22 cellular contexts compared by ENCODE assay signal in genomic region chr4:28774344-28774743, GRCh38.
"Had no signal": no experiment of that assay in that cellular context is flagged by ENCODE, and none has a peak within 500 bp of the region (broad histone marks: within the 10 kb centered on the region; RNA-seq: fewer than 3 reads in every experiment).

No MANE protein-coding gene starts in this region.

- DNase-seq: activated CD4-positive, alpha-beta T cell treated with anti-CD3 and anti-CD28 coated beads, Interleukin-2, amount 10 ng/mL, durations not matched to agents 24 days and 14 days; activated CD4-positive, alpha-beta T cell treated with anti-CD3 and anti-CD28 coated beads, Interleukin-2, amount 50 U/mL, for 48 hours; activated CD4-positive, CD25-positive, alpha-beta regulatory T cell treated with anti-CD3 and anti-CD28 coated beads, Interleukin-2, amount 50 U/mL, for 72 hours; activated CD8-positive, alpha-beta memory T cell treated with anti-CD3 and anti-CD28 coated beads, Interleukin-2, amount 10 ng/mL, durations not matched to agents 7 days and 5 days; activated effector memory CD4-positive, alpha-beta T cell treated with anti-CD3 and anti-CD28 coated beads, Interleukin-2, amount 50 U/mL, for 16 hours; activated naive CD4-positive, alpha-beta T cell treated with Interleukin-2 at 50 U/mL for 16 hours; activated T-cell treated with anti-CD3 and anti-CD28 coated beads, Interleukin-2, amount 50 U/mL, for 24 hours; caudate nucleus; MM.1S; NCI-H1105; NCI-H1436; NCI-H187; NCI-H2171; NCI-H2227 treated with DMSO at 0.1 percent for 48 hours; NCI-H526; NCI-H774; PC-3; SIG-M5; T-helper 17 cell; T-helper 9 cell had no signal

- H3K4me1 Mint-ChIP-seq: activated CD4-positive, alpha-beta T cell treated with anti-CD3 and anti-CD28 coated beads, Interleukin-2, amount 10 ng/mL, durations not matched to agents 24 days and 14 days; activated CD8-positive, alpha-beta memory T cell treated with anti-CD3 and anti-CD28 coated beads, Interleukin-2, amount 10 ng/mL, durations not matched to agents 7 days and 5 days; T-helper 17 cell had no signal

- H3K27ac Mint-ChIP-seq: activated CD4-positive, alpha-beta T cell treated with anti-CD3 and anti-CD28 coated beads, Interleukin-2, amount 10 ng/mL, durations not matched to agents 24 days and 14 days; activated CD8-positive, alpha-beta memory T cell treated with anti-CD3 and anti-CD28 coated beads, Interleukin-2, amount 10 ng/mL, durations not matched to agents 7 days and 5 days; activated naive CD4-positive, alpha-beta T cell treated with anti-CD3 and anti-CD28 coated beads, Interleukin-2, amount 50 U/mL, for 72 hours; activated T-cell treated with anti-CD3 and anti-CD28 coated beads, Interleukin-2, amount 50 U/mL, for 24 hours; T-helper 17 cell; WTC11 had no signal

- H3K4me3 Mint-ChIP-seq: activated CD4-positive, alpha-beta T cell treated with anti-CD3 and anti-CD28 coated beads, Interleukin-2, amount 10 ng/mL, durations not matched to agents 24 days and 14 days; activated CD8-positive, alpha-beta memory T cell treated with anti-CD3 and anti-CD28 coated beads, Interleukin-2, amount 10 ng/mL, durations not matched to agents 7 days and 5 days; activated T-cell treated with anti-CD3 and anti-CD28 coated beads, Interleukin-2, amount 50 U/mL, for 24 hours; T-helper 17 cell; WTC11 had no signal

- H3K9me3 Mint-ChIP-seq: activated CD4-positive, alpha-beta T cell treated with anti-CD3 and anti-CD28 coated beads, Interleukin-2, amount 10 ng/mL, durations not matched to agents 24 days and 14 days; WTC11 had no signal

- ATAC-seq: activated CD8-positive, alpha-beta memory T cell treated with anti-CD3 and anti-CD28 coated beads, Interleukin-2, amount 10 ng/mL, durations not matched to agents 7 days and 5 days; activated naive CD4-positive, alpha-beta T cell treated with anti-CD3 and anti-CD28 coated beads, Interleukin-2, amount 50 U/mL, for 72 hours; PC-3; T-helper 17 cell; WTC11 had no signal

- H3K36me3 Mint-ChIP-seq: activated CD8-positive, alpha-beta memory T cell treated with anti-CD3 and anti-CD28 coated beads, Interleukin-2, amount 10 ng/mL, durations not matched to agents 7 days and 5 days; activated naive CD4-positive, alpha-beta T cell treated with anti-CD3 and anti-CD28 coated beads, Interleukin-2, amount 50 U/mL, for 72 hours; WTC11 had no signal

- H3K27me3 Mint-ChIP-seq: activated CD4-positive, alpha-beta T cell treated with anti-CD3 and anti-CD28 coated beads, Interleukin-2, amount 10 ng/mL, durations not matched to agents 24 days and 14 days; activated CD8-positive, alpha-beta memory T cell treated with anti-CD3 and anti-CD28 coated beads, Interleukin-2, amount 10 ng/mL, durations not matched to agents 7 days and 5 days; activated T-cell treated with anti-CD3 and anti-CD28 coated beads, Interleukin-2, amount 50 U/mL, for 24 hours; T-helper 17 cell had no signal
